ENCODE assay signal across 15 cellular contexts in the genomic region with DNA sequence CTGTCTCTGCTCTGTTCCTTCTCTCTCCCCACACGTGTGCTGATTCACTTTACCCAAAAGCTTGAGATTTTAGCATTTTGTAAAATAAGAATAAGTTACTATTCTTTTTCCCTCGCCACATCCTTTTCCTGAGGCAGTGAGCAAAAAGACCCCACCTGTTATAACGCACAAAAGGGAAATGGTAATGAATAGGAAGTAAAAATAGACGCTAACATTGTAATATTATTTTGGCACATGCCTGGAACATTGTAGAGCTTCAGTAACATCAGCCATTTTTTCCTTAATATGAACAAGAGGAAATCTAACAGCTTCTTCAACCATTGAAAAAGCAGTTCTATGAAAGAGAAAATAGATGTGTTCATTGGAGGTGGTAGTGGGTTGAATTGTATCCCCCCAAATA.
"Had no signal": no experiment of that assay in that cellular context is flagged by ENCODE, and none has a peak within 500 bp of the region (broad histone marks: within the 10 kb centered on the region; RNA-seq: fewer than 3 reads in every experiment).

No MANE protein-coding gene starts in this region.

- H3K27me3 ChIP-seq: cardiac muscle cell, esophagus squamous epithelium had no signal

- ATAC-seq: activated CD4-positive, alpha-beta T cell treated with anti-CD3 and anti-CD28 coated beads for 36 hours; effector memory CD8-positive, alpha-beta T cell; left colon; T-helper 17 cell had no signal

- FAIRE-seq: islet of Langerhans had no signal

- H3K36me3 ChIP-seq: cardiac muscle cell, esophagus squamous epithelium had no signal

- DNase-seq: activated CD4-positive, alpha-beta memory T cell treated with anti-CD3 and anti-CD28 coated beads, Interleukin-2, amount 10 ng/mL, durations not matched to agents 7 days and 5 days; activated CD4-positive, alpha-beta T cell treated with anti-CD3 and anti-CD28 coated beads for 36 hours; activated effector memory CD4-positive, alpha-beta T cell treated with Interleukin-2 at 50 U/mL for 16 hours; activated T-cell treated with anti-CD3 and anti-CD28 coated beads, Interleukin-2, amount 50 U/mL, for 24 hours; amygdala; effector memory CD8-positive, alpha-beta T cell; esophagus squamous epithelium; left colon; occipital lobe; retina; stimulated activated CD4-positive, alpha-beta T cell treated with anti-CD3 and anti-CD28 coated beads, Interleukin-2, amount 100 ng/mL, for 24 hours; T-helper 17 cell had no signal

- H3K27ac ChIP-seq: cardiac muscle cell had no signal

- H3K4me3 ChIP-seq: cardiac muscle cell, esophagus squamous epithelium, lung had no signal

- H3K9me3 ChIP-seq: esophagus squamous epithelium had no signal
